ENCODE assay signal across 18 cellular contexts in the genomic region with DNA sequence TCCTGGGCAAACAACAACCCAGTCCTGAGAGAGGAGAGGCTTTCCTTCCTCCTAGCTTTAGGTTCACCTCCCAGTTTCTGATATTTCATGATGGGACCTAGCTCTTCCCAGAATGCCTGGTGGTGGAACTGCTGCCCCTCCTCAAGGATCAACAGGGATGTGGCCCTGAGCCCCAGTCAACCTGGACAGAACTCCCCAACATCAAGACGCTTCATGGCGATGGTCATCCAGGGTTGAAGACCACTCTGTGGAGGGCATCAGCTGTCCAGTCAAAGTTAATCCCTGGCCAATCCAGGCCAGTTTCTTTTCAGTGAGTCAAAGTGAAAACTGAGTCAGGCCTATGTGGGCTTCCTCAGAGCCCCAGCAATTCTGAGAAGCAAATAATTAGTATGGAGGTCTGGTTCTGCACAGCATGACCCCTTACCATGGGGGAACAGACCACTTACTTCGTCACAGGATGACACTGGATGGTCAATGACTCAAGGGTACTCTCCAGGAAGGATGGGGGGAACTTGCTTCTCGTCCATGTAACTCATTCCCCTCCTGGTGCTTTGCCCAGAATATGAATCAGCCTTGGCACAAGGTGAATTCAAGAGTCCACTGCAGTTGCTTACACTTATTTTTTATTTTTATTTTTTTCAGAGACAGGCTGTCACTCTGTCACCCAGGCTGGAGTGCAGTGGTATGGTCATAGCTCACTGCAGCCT. TPM values are rescaled to one million over a fixed set of nuclear protein-coding genes. Genes with fewer than 3 reads are reported as not detected.
A peak's percentile ranks its signal among the peaks of the same experiment; 100 is the strongest.
DNase-seq lines count a peak whose midpoint lies in the region; ATAC-seq, FAIRE-seq and TF ChIP-seq lines count a peak whose summit lies in the region.
"Had no signal": no experiment of that assay in that cellular context is flagged by ENCODE, and none has a peak within 500 bp of the region (broad histone marks: within the 10 kb centered on the region; RNA-seq: fewer than 3 reads in every experiment).

No MANE protein-coding gene starts in this region.

- no peaks in the 10 kb centered on the region for H3K9me3 Mint-ChIP-seq in natural killer cell treated with Interleukin-12 subunit alpha and Interleukin-12 subunit beta and Interleukin-15 and Interleukin-18, amount 100 ng/mL, for 72 hours
- H3K9me3 Mint-ChIP-seq in natural killer cell: no peaks in the 10 kb centered on the region
- H3K9me3 Mint-ChIP-seq: CD4-positive, alpha-beta T cell had no signal

- no peak overlapping the region for H3K4me3 Mint-ChIP-seq in natural killer cell treated with Interleukin-12 subunit alpha and Interleukin-12 subunit beta and Interleukin-15 and Interleukin-18, amount 100 ng/mL, for 72 hours
- no peak overlapping the region for H3K4me3 Mint-ChIP-seq in natural killer cell
- H3K4me3 Mint-ChIP-seq: CD4-positive, alpha-beta T cell had no signal

- ATAC-seq in natural killer cell treated with Interleukin-12 subunit alpha and Interleukin-12 subunit beta and Interleukin-15 and Interleukin-18, amount 100 ng/mL, for 72 hours: peak; percentile 36 to 71
- ATAC-seq in natural killer cell (no peak), SK-N-SH treated with all-trans-retinoic acid at 6 μM for 48 hours (peak; percentile 75)
- ATAC-seq: gastroesophageal sphincter, left lung had no signal

- intact Hi-C loops in natural killer cell (cut with micrococcal nuclease): no loop called here

- no peak for DNase-seq in natural killer cell treated with Interleukin-12 subunit alpha and Interleukin-12 subunit beta and Interleukin-15 and Interleukin-18, amount 100 ng/mL, for 72 hours (ENCODE audit: low spot score)
- no peak for DNase-seq in natural killer cell
- peak; percentile 81 for DNase-seq in fibroblast of pulmonary artery (ENCODE audit: low read depth)
- no peak for DNase-seq in OCI-M2 (lab: John Stamatoyannopoulos, UW; ENCODE audit: unreplicated experiment)
- no peak for DNase-seq in GDM1 (lab: John Stamatoyannopoulos, UW)
- DNase-seq in D721Med (ENCODE audit: insufficient read length, low spot score): no peak
- no peak for DNase-seq in NCI-H187 treated with DMSO at 0.1 percent for 48 hours (lab: John Stamatoyannopoulos, UW)
- DNase-seq: activated CD4-positive, alpha-beta T cell treated with anti-CD3 and anti-CD28 coated beads, Interleukin-2, amount 50 U/mL, for 1 hour; CD4-positive, alpha-beta T cell; left lung; NCI-H510A treated with DMSO at 0.1 percent for 48 hours; stimulated activated CD4-positive, alpha-beta T cell treated with anti-CD3 and anti-CD28 coated beads, Interleukin-2, amount 100 ng/mL, for 48 hours had no signal

- FAIRE-seq in D721Med (lab: Jason Lieb, UNC): no peak

- peaks cover 7% of the 10 kb centered on the region in 2 donors for H3K4me1 Mint-ChIP-seq in natural killer cell treated with Interleukin-12 subunit alpha and Interleukin-12 subunit beta and Interleukin-15 and Interleukin-18, amount 100 ng/mL, for 72 hours (ENCODE audit: low read depth in 2 of 2)
- peaks cover 7% of the 10 kb centered on the region in 2 donors for H3K4me1 Mint-ChIP-seq in natural killer cell

- peaks cover 7 to 12% of the 10 kb centered on the region in 2 donors for H3K27me3 Mint-ChIP-seq in natural killer cell treated with Interleukin-12 subunit alpha and Interleukin-12 subunit beta and Interleukin-15 and Interleukin-18, amount 100 ng/mL, for 72 hours
- peaks cover 7 to 11% of the 10 kb centered on the region in 2 donors for H3K27me3 Mint-ChIP-seq in natural killer cell (ENCODE audit: low read depth in 2 of 2)
- H3K27me3 Mint-ChIP-seq: CD4-positive, alpha-beta T cell had no signal

- no peak for TF ChIP-seq CTCF in natural killer cell (IDR thresholded peaks at IDR 0.05)
- no peak for TF ChIP-seq CTCF in fibroblast of pulmonary artery (IDR thresholded peaks at IDR 0.05; ENCODE audit: low read length, missing control alignments)
- TF ChIP-seq CTCF in D721Med (IDR thresholded peaks at IDR 0.05; ENCODE audit: insufficient read depth, missing control alignments): no peak

- H3K27ac Mint-ChIP-seq in natural killer cell treated with Interleukin-12 subunit alpha and Interleukin-12 subunit beta and Interleukin-15 and Interleukin-18, amount 100 ng/mL, for 72 hours: no peak overlapping the region
- no peak overlapping the region for H3K27ac Mint-ChIP-seq in natural killer cell
- H3K27ac Mint-ChIP-seq: CD4-positive, alpha-beta T cell had no signal

- no peaks in the 10 kb centered on the region for H3K36me3 Mint-ChIP-seq in natural killer cell treated with Interleukin-12 subunit alpha and Interleukin-12 subunit beta and Interleukin-15 and Interleukin-18, amount 100 ng/mL, for 72 hours
- H3K36me3 Mint-ChIP-seq in natural killer cell: no peaks in the 10 kb centered on the region

- H3K4me3 ChIP-seq in fibroblast of pulmonary artery (replicated peaks; ENCODE audit: low read depth, low read length): no peak overlapping the region
- H3K4me3 ChIP-seq: ascending aorta, gastroesophageal sphincter, HAP-1, left lung, SK-N-MC had no signal

TF ChIP-seq in SK-N-SH treated with all-trans-retinoic acid at 6 μM for 48 hours, 23 proteins besides CTCF, POLR2A, EP300 and RAD21 (continues in another document):
- TF ChIP-seq TCF4 (CRISPR knock-in tag; IDR thresholded peaks at IDR 0.05; ENCODE audit: borderline replicate concordance): no peak
- TF ChIP-seq RARB (CRISPR knock-in tag; IDR thresholded peaks at IDR 0.05): no peak
- TF ChIP-seq ESRRG (CRISPR knock-in tag; IDR thresholded peaks at IDR 0.05): no peak
- no peak for TF ChIP-seq OSR1 (CRISPR knock-in tag; IDR thresholded peaks at IDR 0.05)
- no peak for TF ChIP-seq GLIS3 (CRISPR knock-in tag; IDR thresholded peaks at IDR 0.05)
- TF ChIP-seq, protein P1, sequence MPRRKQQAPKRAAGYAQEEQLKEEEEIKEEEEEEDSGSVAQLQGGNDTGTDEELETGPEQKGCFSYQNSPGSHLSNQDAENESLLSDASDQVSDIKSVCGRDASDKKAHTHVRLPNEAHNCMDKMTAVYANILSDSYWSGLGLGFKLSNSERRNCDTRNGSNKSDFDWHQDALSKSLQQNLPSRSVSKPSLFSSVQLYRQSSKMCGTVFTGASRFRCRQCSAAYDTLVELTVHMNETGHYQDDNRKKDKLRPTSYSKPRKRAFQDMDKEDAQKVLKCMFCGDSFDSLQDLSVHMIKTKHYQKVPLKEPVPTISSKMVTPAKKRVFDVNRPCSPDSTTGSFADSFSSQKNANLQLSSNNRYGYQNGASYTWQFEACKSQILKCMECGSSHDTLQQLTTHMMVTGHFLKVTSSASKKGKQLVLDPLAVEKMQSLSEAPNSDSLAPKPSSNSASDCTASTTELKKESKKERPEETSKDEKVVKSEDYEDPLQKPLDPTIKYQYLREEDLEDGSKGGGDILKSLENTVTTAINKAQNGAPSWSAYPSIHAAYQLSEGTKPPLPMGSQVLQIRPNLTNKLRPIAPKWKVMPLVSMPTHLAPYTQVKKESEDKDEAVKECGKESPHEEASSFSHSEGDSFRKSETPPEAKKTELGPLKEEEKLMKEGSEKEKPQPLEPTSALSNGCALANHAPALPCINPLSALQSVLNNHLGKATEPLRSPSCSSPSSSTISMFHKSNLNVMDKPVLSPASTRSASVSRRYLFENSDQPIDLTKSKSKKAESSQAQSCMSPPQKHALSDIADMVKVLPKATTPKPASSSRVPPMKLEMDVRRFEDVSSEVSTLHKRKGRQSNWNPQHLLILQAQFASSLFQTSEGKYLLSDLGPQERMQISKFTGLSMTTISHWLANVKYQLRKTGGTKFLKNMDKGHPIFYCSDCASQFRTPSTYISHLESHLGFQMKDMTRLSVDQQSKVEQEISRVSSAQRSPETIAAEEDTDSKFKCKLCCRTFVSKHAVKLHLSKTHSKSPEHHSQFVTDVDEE (CRISPR knock-in tag; IDR thresholded peaks at IDR 0.05): no peak
- TF ChIP-seq, protein P2, sequence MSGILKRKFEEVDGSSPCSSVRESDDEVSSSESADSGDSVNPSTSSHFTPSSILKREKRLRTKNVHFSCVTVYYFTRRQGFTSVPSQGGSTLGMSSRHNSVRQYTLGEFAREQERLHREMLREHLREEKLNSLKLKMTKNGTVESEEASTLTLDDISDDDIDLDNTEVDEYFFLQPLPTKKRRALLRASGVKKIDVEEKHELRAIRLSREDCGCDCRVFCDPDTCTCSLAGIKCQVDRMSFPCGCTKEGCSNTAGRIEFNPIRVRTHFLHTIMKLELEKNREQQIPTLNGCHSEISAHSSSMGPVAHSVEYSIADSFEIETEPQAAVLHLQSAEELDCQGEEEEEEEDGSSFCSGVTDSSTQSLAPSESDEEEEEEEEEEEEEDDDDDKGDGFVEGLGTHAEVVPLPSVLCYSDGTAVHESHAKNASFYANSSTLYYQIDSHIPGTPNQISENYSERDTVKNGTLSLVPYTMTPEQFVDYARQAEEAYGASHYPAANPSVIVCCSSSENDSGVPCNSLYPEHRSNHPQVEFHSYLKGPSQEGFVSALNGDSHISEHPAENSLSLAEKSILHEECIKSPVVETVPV (CRISPR knock-in tag; IDR thresholded peaks at IDR 0.05): no peak
- TF ChIP-seq ISL1 (CRISPR knock-in tag; IDR thresholded peaks at IDR 0.05): no peak
- no peak for TF ChIP-seq ZNF70 (CRISPR knock-in tag; IDR thresholded peaks at IDR 0.05)
- TF ChIP-seq ARNTL (CRISPR knock-in tag; IDR thresholded peaks at IDR 0.05; ENCODE audit: borderline replicate concordance, low read depth): no peak

RNA-seq across cellular contexts. Expression of a gene that starts 14.7 kb away (rescaled TPM):
- 10 to 100 TPM; 19.6 to 27.1 TPM for total RNA-seq in natural killer cell treated with Interleukin-12 subunit alpha and Interleukin-12 subunit beta and Interleukin-15 and Interleukin-18, amount 100 ng/mL, for 72 hours
- total RNA-seq in natural killer cell: 10 to 100 TPM; 16.3 to 25.4 (median 18.6) TPM

RNA-seq across cellular contexts. Expression of a gene that starts 41.7 kb away (rescaled TPM):
- total RNA-seq in natural killer cell treated with Interleukin-12 subunit alpha and Interleukin-12 subunit beta and Interleukin-15 and Interleukin-18, amount 100 ng/mL, for 72 hours: 10 to 100 TPM; 62.7 to 77.7 TPM
- 10 to 100 TPM; 16.4 to 36.6 (median 31.3) TPM for total RNA-seq in natural killer cell

RNA-seq across cellular contexts. Expression of a gene that starts 41.8 kb away (rescaled TPM):
- 10 to 100 TPM; 15.8 to 40.2 TPM for total RNA-seq in natural killer cell treated with Interleukin-12 subunit alpha and Interleukin-12 subunit beta and Interleukin-15 and Interleukin-18, amount 100 ng/mL, for 72 hours
- 1 to 10 TPM; 2.4 to 3.2 (median 2.9) TPM for total RNA-seq in natural killer cell
- total RNA-seq: ascending aorta had no signal

RNA-seq across cellular contexts. Expression of a gene that starts 57.0 kb away (rescaled TPM):
- total RNA-seq in natural killer cell treated with Interleukin-12 subunit alpha and Interleukin-12 subunit beta and Interleukin-15 and Interleukin-18, amount 100 ng/mL, for 72 hours: not detected
- total RNA-seq in natural killer cell: not detected
- total RNA-seq: ascending aorta; CD4-positive, alpha-beta T cell; temporal lobe had no signal

Comparison
In these comparisons a context has a peak if more than half of its experiments do, and no peak if none do; other contexts are left out.
1. ATAC-seq: peak in natural killer cell treated with Interleukin-12 subunit alpha and Interleukin-12 subunit beta and Interleukin-15 and Interleukin-18, amount 100 ng/mL, for 72 hours (2 of 2) and SK-N-SH treated with all-trans-retinoic acid at 6 μM for 48 hours (single experiment); none in natural killer cell (0 of 3).
2. RNA of a gene that starts 41.8 kb away (total RNA-seq): 15.8 to 40.2 TPM in natural killer cell treated with Interleukin-12 subunit alpha and Interleukin-12 subunit beta and Interleukin-15 and Interleukin-18, amount 100 ng/mL, for 72 hours; 2.4 to 3.2 TPM in natural killer cell; every median in the first group is over 4 times any median in the second.